In genomic region chr6:116386581-116387299, GRCh38 we compare ENCODE assay signal across 8 cellular contexts. TPM values are rescaled to one million over a fixed set of nuclear protein-coding genes. Genes with fewer than 3 reads are reported as not detected.
DNase-seq lines count a peak whose midpoint lies in the region; ATAC-seq and TF ChIP-seq lines count a peak whose summit lies in the region.

No MANE protein-coding gene starts in this region.

- H3K36me3 Mint-ChIP-seq in activated CD4-positive, alpha-beta T cell treated with anti-CD3 and anti-CD28 coated beads for 36 hours (ENCODE audit: low read depth): no peaks in the 10 kb centered on the region

- peak overlapping the region; percentile 45 to 64 for H3K27ac ChIP-seq in thoracic aorta

- POLR2A ChIA-PET in activated CD4-positive, alpha-beta T cell treated with anti-CD3 and anti-CD28 coated beads for 36 hours (lab: Charles Lee): no interaction called here

- CTCF ChIA-PET in activated CD4-positive, alpha-beta T cell treated with anti-CD3 and anti-CD28 coated beads for 36 hours (lab: Charles Lee): interaction anchor here (0.5 kb wide), 2 partner anchors 151 to 170 kb away, joined by 3 read pairs; no protein-coding TSS in a partner anchor

- DNase-seq in activated CD4-positive, alpha-beta T cell treated with anti-CD3 and anti-CD28 coated beads for 36 hours: no peak
- no peak for DNase-seq in activated CD4-positive, alpha-beta T cell treated with anti-CD3 and anti-CD28 coated beads, Interleukin-2, amount 50 U/mL, for 48 hours
- DNase-seq in MV-4-11 (lab: John Stamatoyannopoulos, UW) (peak; percentile 73), fibroblast of gingiva (ENCODE audit: low read depth) (peak; percentile 30), thoracic aorta (ENCODE audit: low spot score) (no peak), globus pallidus (ENCODE audit: low spot score) (no peak), GM19238 (ENCODE audit: insufficient read length, low spot score) (no peak), NCI-H187 (lab: John Stamatoyannopoulos, UW) (no peak)

- H3K4me1 ChIP-seq in thoracic aorta (ENCODE audit: control insufficient read depth in 1 of 2, low read depth in 2 of 2): peaks cover 34 to 62% of the 10 kb centered on the region in 2 donors

- no peak for TF ChIP-seq CTCF in thoracic aorta (IDR thresholded peaks at IDR 0.05)

- no peak overlapping the region for H3K4me3 ChIP-seq in thoracic aorta

- H3K9me3 Mint-ChIP-seq in activated CD4-positive, alpha-beta T cell treated with anti-CD3 and anti-CD28 coated beads for 36 hours (ENCODE audit: low read depth): no peaks in the 10 kb centered on the region

- peaks cover 15% of the 10 kb centered on the region for H3K4me1 Mint-ChIP-seq in activated CD4-positive, alpha-beta T cell treated with anti-CD3 and anti-CD28 coated beads for 36 hours

- H3K9me3 ChIP-seq in thoracic aorta: no peaks in the 10 kb centered on the region

- H3K4me3 Mint-ChIP-seq in activated CD4-positive, alpha-beta T cell treated with anti-CD3 and anti-CD28 coated beads for 36 hours: no peak overlapping the region

- intact Hi-C loops in activated CD4-positive, alpha-beta T cell treated with anti-CD3 and anti-CD28 coated beads for 36 hours (cut with DNase I, micrococcal nuclease): loop anchor here in 1 of 2 experiments (10.0 kb wide), 1 partner anchor 868 kb away; no protein-coding TSS in a partner anchor

- H3K27me3 Mint-ChIP-seq in activated CD4-positive, alpha-beta T cell treated with anti-CD3 and anti-CD28 coated beads for 36 hours: no peaks in the 10 kb centered on the region

- H3K36me3 ChIP-seq in thoracic aorta: no peaks in the 10 kb centered on the region

- no peaks in the 10 kb centered on the region for H3K27me3 ChIP-seq in thoracic aorta (replicated peaks; ENCODE audit: insufficient read depth)

- peak; percentile 38 for ATAC-seq in activated CD4-positive, alpha-beta T cell treated with anti-CD3 and anti-CD28 coated beads for 36 hours
- peak; percentile 34 for ATAC-seq in thoracic aorta (ENCODE audit: insufficient number of reproducible peaks, low FRiP score, low read depth)

- no peak overlapping the region for H3K27ac Mint-ChIP-seq in activated CD4-positive, alpha-beta T cell treated with anti-CD3 and anti-CD28 coated beads for 36 hours

RNA-seq across cellular contexts. Expression of gene DSE, which starts 16.0 kb away (rescaled TPM):
- total RNA-seq in activated CD4-positive, alpha-beta T cell treated with anti-CD3 and anti-CD28 coated beads for 36 hours: 1 to 10 TPM; 5.6 TPM
- 10 to 100 TPM; 46.7 to 65.2 TPM for total RNA-seq in thoracic aorta

Comparison
In these comparisons a context has a peak if more than half of its experiments do, and no peak if none do; other contexts are left out.
1. DNase-seq: peak in MV-4-11 (single experiment) and fibroblast of gingiva (single experiment); none in activated CD4-positive, alpha-beta T cell treated with anti-CD3 and anti-CD28 coated beads for 36 hours (single experiment), activated CD4-positive, alpha-beta T cell treated with anti-CD3 and anti-CD28 coated beads, Interleukin-2, amount 50 U/mL, for 48 hours (0 of 2), thoracic aorta (single experiment), globus pallidus (single experiment), GM19238 (single experiment) and NCI-H187 (0 of 2).
2. RNA of gene DSE, which starts 16.0 kb away (total RNA-seq): 46.7 to 65.2 TPM in thoracic aorta; 5.6 TPM in activated CD4-positive, alpha-beta T cell treated with anti-CD3 and anti-CD28 coated beads for 36 hours; every median in the first group is over 4 times any median in the second.